23 cellular contexts compared by ENCODE assay signal in genomic region chr19:2003901-2004300, GRCh38. TPM values are rescaled to one million over a fixed set of nuclear protein-coding genes. Genes with fewer than 3 reads are reported as not detected.
A peak's percentile ranks its signal among the peaks of the same experiment; 100 is the strongest.
DNase-seq lines count a peak whose midpoint lies in the region; ATAC-seq and TF ChIP-seq lines count a peak whose summit lies in the region.
"Had no signal": no experiment of that assay in that cellular context is flagged by ENCODE, and none has a peak within 500 bp of the region (broad histone marks: within the 10 kb centered on the region; RNA-seq: fewer than 3 reads in every experiment).

No MANE protein-coding gene starts in this region.

- H3K4me1 ChIP-seq in HEK293 (ENCODE audit: control insufficient read depth, insufficient read depth, low read length) (no peaks in the 10 kb centered on the region), gastroesophageal sphincter (no peaks in the 10 kb centered on the region), osteoblast (ENCODE audit: insufficient read depth, low read length) (no peaks in the 10 kb centered on the region), upper lobe of right lung (no peaks in the 10 kb centered on the region)
- H3K4me1 ChIP-seq: Peyer's patch had no signal

- no peaks in the 10 kb centered on the region for H3K9me3 ChIP-seq in HEK293 (ENCODE audit: control insufficient read depth, insufficient read depth, low read depth, low read length)
- H3K9me3 ChIP-seq in gastroesophageal sphincter = no peaks in the 10 kb centered on the region
- no peaks in the 10 kb centered on the region for H3K9me3 ChIP-seq in osteoblast (ENCODE audit: low read depth, low read length)
- no peaks in the 10 kb centered on the region for H3K9me3 ChIP-seq in upper lobe of right lung
- H3K9me3 ChIP-seq: Peyer's patch had no signal

- H3K27me3 Mint-ChIP-seq in activated CD4-positive, alpha-beta T cell treated with anti-CD3 and anti-CD28 coated beads, Interleukin-2, amount 10 ng/mL, durations not matched to agents 7 days and 5 days = no peaks in the 10 kb centered on the region
- no peaks in the 10 kb centered on the region for H3K27me3 Mint-ChIP-seq in activated CD4-positive, alpha-beta T cell treated with anti-CD3 and anti-CD28 coated beads, Interleukin-2, amount 10 ng/mL, durations not matched to agents 24 days and 14 days
- H3K27me3 Mint-ChIP-seq in glutamatergic neuron (ENCODE audit: unreplicated experiment) = no peaks in the 10 kb centered on the region

- intact Hi-C loops in activated CD4-positive, alpha-beta T cell treated with anti-CD3 and anti-CD28 coated beads, Interleukin-2, amount 10 ng/mL, durations not matched to agents 24 days and 14 days (cut with micrococcal nuclease) = no loop called here
- intact Hi-C loops in upper lobe of right lung (cut with DNase I) = no loop called here

- TF ChIP-seq POLR2A in gastroesophageal sphincter (IDR thresholded peaks at IDR 0.05) = no peak

- no peak for TF ChIP-seq EP300 in gastroesophageal sphincter (IDR thresholded peaks at IDR 0.05)

- H3K4me2 ChIP-seq in osteoblast (ENCODE audit: insufficient read depth, low read length) = no peak overlapping the region
- H3K4me2 ChIP-seq: BLaER1 treated with 17β-estradiol and CSF1 and Interleukin-3, amounts not matched to agents 10 nM and 100 nM had no signal

- no peak for DNase-seq in activated CD4-positive, alpha-beta T cell treated with anti-CD3 and anti-CD28 coated beads, Interleukin-2, amount 10 ng/mL, durations not matched to agents 7 days and 5 days
- DNase-seq in activated CD4-positive, alpha-beta T cell treated with anti-CD3 and anti-CD28 coated beads, Interleukin-2, amount 10 ng/mL, durations not matched to agents 24 days and 14 days = no peak
- DNase-seq in osteoblast (ENCODE audit: insufficient read length, low spot score, missing footprints) = peak; percentile 22
- no peak for DNase-seq in upper lobe of right lung
- DNase-seq in glutamatergic neuron = no peak
- no peak for DNase-seq in NCI-H748 treated with DMSO at 0.1 percent for 48 hours (lab: John Stamatoyannopoulos, UW)
- DNase-seq: DMS53, EL, GM23248, IMR-90, MV-4-11, NCI-H1105 treated with DMSO at 0.1 percent for 48 hours, NCI-H2081, NCI-H2171, NCI-H345, NCI-H524, NCI-H82, Peyer's patch had no signal

- TF ChIP-seq CTCF in HEK293 (tag by site-specific recombination; IDR thresholded peaks at IDR 0.05) = no peak
- peak in 1 of 4 experiments; percentile 7 for TF ChIP-seq CTCF in gastroesophageal sphincter (IDR thresholded peaks at IDR 0.05)
- no peak for TF ChIP-seq CTCF in osteoblast (IDR thresholded peaks at IDR 0.05; ENCODE audit: extremely low read depth, low read depth, low read length)
- TF ChIP-seq CTCF in upper lobe of right lung (IDR thresholded peaks at IDR 0.05) = no peak
- no peak for TF ChIP-seq CTCF in glutamatergic neuron (IDR thresholded peaks at IDR 0.05; ENCODE audit: partially characterized antibody, unreplicated experiment)

- H2AFZ ChIP-seq in osteoblast (ENCODE audit: low read length) = no peak overlapping the region
- H2AFZ ChIP-seq: GM23248 had no signal

- CTCF ChIA-PET in activated CD4-positive, alpha-beta T cell treated with anti-CD3 and anti-CD28 coated beads, Interleukin-2, amount 10 ng/mL, durations not matched to agents 7 days and 5 days (lab: Charles Lee) = interaction anchor here (0.6 to 1.1 kb wide), 6 partner anchors 8 to 56 kb away, joined by 3 to 4 read pairs (median 3); no protein-coding TSS in a partner anchor
- CTCF ChIA-PET in HEK293 (lab: Yijun Ruan, JAX) = interaction anchor here (1.1 to 1.5 kb wide), 2 partner anchors 16 to 65 kb away, joined by 3 read pairs; no protein-coding TSS in a partner anchor

- H3K27ac Mint-ChIP-seq in activated CD4-positive, alpha-beta T cell treated with anti-CD3 and anti-CD28 coated beads, Interleukin-2, amount 10 ng/mL, durations not matched to agents 7 days and 5 days = peak overlapping the region; percentile 46
- H3K27ac Mint-ChIP-seq in activated CD4-positive, alpha-beta T cell treated with anti-CD3 and anti-CD28 coated beads, Interleukin-2, amount 10 ng/mL, durations not matched to agents 24 days and 14 days = no peak overlapping the region
- no peak overlapping the region for H3K27ac Mint-ChIP-seq in glutamatergic neuron (ENCODE audit: unreplicated experiment)

- ATAC-seq in gastroesophageal sphincter = no peak
- no peak for ATAC-seq in upper lobe of right lung
- ATAC-seq: SK-N-SH treated with all-trans-retinoic acid at 6 μM for 48 hours had no signal

- H3K27ac ChIP-seq in HEK293 (ENCODE audit: extremely low read depth, low read depth, low read length) (no peak overlapping the region), gastroesophageal sphincter (peak overlapping the region in 3 of 4 donors; percentile 19 to 70 (median 57)), osteoblast (ENCODE audit: low read depth, low read length) (no peak overlapping the region), upper lobe of right lung (no peak overlapping the region)
- H3K27ac ChIP-seq: 22Rv1; BLaER1 treated with 17β-estradiol and CSF1 and Interleukin-3, amounts not matched to agents 10 nM and 100 nM; GM23248; Peyer's patch had no signal

- H3K79me2 ChIP-seq in osteoblast (ENCODE audit: insufficient read depth, low read length) = peaks cover 31% of the 10 kb centered on the region

- H3K36me3 ChIP-seq in HEK293 (ENCODE audit: control insufficient read depth in 2 of 2, insufficient read depth in 1 of 2, low read length in 2 of 2) (peaks cover 19 to 26% of the 10 kb centered on the region in 2 experiments; a peak in 2 of 3 replicates), gastroesophageal sphincter (peaks cover 0 to 55% of the 10 kb centered on the region in 2 donors), osteoblast (ENCODE audit: insufficient read depth, low read length) (peaks cover 9% of the 10 kb centered on the region), upper lobe of right lung (peaks cover 23% of the 10 kb centered on the region)

- H3K4me3 Mint-ChIP-seq in activated CD4-positive, alpha-beta T cell treated with anti-CD3 and anti-CD28 coated beads, Interleukin-2, amount 10 ng/mL, durations not matched to agents 7 days and 5 days = no peak overlapping the region
- no peak overlapping the region for H3K4me3 Mint-ChIP-seq in activated CD4-positive, alpha-beta T cell treated with anti-CD3 and anti-CD28 coated beads, Interleukin-2, amount 10 ng/mL, durations not matched to agents 24 days and 14 days
- H3K4me3 Mint-ChIP-seq in glutamatergic neuron (ENCODE audit: unreplicated experiment) = no peak overlapping the region

- peaks cover 27% of the 10 kb centered on the region for H4K20me1 ChIP-seq in osteoblast (ENCODE audit: insufficient read depth, low read length)

- 44 to 84% methylated on average over 3 to 4 of the region's 4 CpGs for WGBS in gastroesophageal sphincter (ENCODE audit: low coverage in 1 of 2), 2 donors

- H3K4me3 ChIP-seq in HEK293 (ENCODE audit: low read depth, low read length) (no peak overlapping the region), gastroesophageal sphincter (no peak overlapping the region), osteoblast (ENCODE audit: insufficient read depth, low read length) (no peak overlapping the region), upper lobe of right lung (no peak overlapping the region)
- H3K4me3 ChIP-seq: BLaER1 treated with 17β-estradiol and CSF1 and Interleukin-3, amounts not matched to agents 10 nM and 100 nM; GM23248; Peyer's patch had no signal

- no peaks in the 10 kb centered on the region for H3K9me3 Mint-ChIP-seq in activated CD4-positive, alpha-beta T cell treated with anti-CD3 and anti-CD28 coated beads, Interleukin-2, amount 10 ng/mL, durations not matched to agents 7 days and 5 days
- no peaks in the 10 kb centered on the region for H3K9me3 Mint-ChIP-seq in activated CD4-positive, alpha-beta T cell treated with anti-CD3 and anti-CD28 coated beads, Interleukin-2, amount 10 ng/mL, durations not matched to agents 24 days and 14 days
- peaks cover 3% of the 10 kb centered on the region for H3K9me3 Mint-ChIP-seq in glutamatergic neuron (ENCODE audit: unreplicated experiment)

- H3K4me1 Mint-ChIP-seq in activated CD4-positive, alpha-beta T cell treated with anti-CD3 and anti-CD28 coated beads, Interleukin-2, amount 10 ng/mL, durations not matched to agents 7 days and 5 days = peaks cover 5% of the 10 kb centered on the region
- no peaks in the 10 kb centered on the region for H3K4me1 Mint-ChIP-seq in activated CD4-positive, alpha-beta T cell treated with anti-CD3 and anti-CD28 coated beads, Interleukin-2, amount 10 ng/mL, durations not matched to agents 24 days and 14 days
- H3K4me1 Mint-ChIP-seq in glutamatergic neuron (ENCODE audit: low read depth, unreplicated experiment) = no peaks in the 10 kb centered on the region

- POLR2A ChIA-PET in activated CD4-positive, alpha-beta T cell treated with anti-CD3 and anti-CD28 coated beads, Interleukin-2, amount 10 ng/mL, durations not matched to agents 7 days and 5 days (lab: Charles Lee) = interaction anchor here (0.7 kb wide), 1 partner anchor 128 kb away, joined by 3 read pairs; no protein-coding TSS in a partner anchor
- POLR2A ChIA-PET in HEK293 (lab: Yijun Ruan, JAX) = interaction anchor here (0.6 to 0.7 kb wide), 2 partner anchors 128 to 322 kb away, joined by 4 to 5 read pairs; no protein-coding TSS in a partner anchor

- H3K27me3 ChIP-seq in gastroesophageal sphincter (no peaks in the 10 kb centered on the region), osteoblast (ENCODE audit: insufficient read depth, low read length) (no peaks in the 10 kb centered on the region), upper lobe of right lung (no peaks in the 10 kb centered on the region)
- H3K27me3 ChIP-seq: BLaER1 treated with 17β-estradiol and CSF1 and Interleukin-3, amounts not matched to agents 10 nM and 100 nM; Peyer's patch had no signal

- H3K36me3 Mint-ChIP-seq in activated CD4-positive, alpha-beta T cell treated with anti-CD3 and anti-CD28 coated beads, Interleukin-2, amount 10 ng/mL, durations not matched to agents 7 days and 5 days (ENCODE audit: low read depth) = peaks cover 1% of the 10 kb centered on the region
- peaks cover 10% of the 10 kb centered on the region for H3K36me3 Mint-ChIP-seq in activated CD4-positive, alpha-beta T cell treated with anti-CD3 and anti-CD28 coated beads, Interleukin-2, amount 10 ng/mL, durations not matched to agents 24 days and 14 days (ENCODE audit: low read depth)
- no peaks in the 10 kb centered on the region for H3K36me3 Mint-ChIP-seq in glutamatergic neuron (ENCODE audit: unreplicated experiment)

RNA-seq across cellular contexts. Expression of gene BTBD2, which starts 11.6 kb away (rescaled TPM):
- 10 to 100 TPM; 61.3 to 66.3 TPM for total RNA-seq in activated CD4-positive, alpha-beta T cell treated with anti-CD3 and anti-CD28 coated beads, Interleukin-2, amount 10 ng/mL, durations not matched to agents 7 days and 5 days
- total RNA-seq in activated CD4-positive, alpha-beta T cell treated with anti-CD3 and anti-CD28 coated beads, Interleukin-2, amount 10 ng/mL, durations not matched to agents 24 days and 14 days = 25.8 and 30.2 TPM in 2 replicates
- total RNA-seq in gastroesophageal sphincter (100 to 1,000 TPM in 1 of 4 donors, 10 to 100 TPM in 3; 44.0 to 125 (median 59.9) TPM), osteoblast (57.5 and 57.8 TPM in 2 replicates), upper lobe of right lung (56.5 TPM), glutamatergic neuron (ENCODE audit: unreplicated experiment) (70.4 TPM)

RNA-seq across cellular contexts. Expression of gene MKNK2, which starts 47.1 kb away (rescaled TPM):
- 100 to 1,000 TPM; 198 to 228 TPM for total RNA-seq in activated CD4-positive, alpha-beta T cell treated with anti-CD3 and anti-CD28 coated beads, Interleukin-2, amount 10 ng/mL, durations not matched to agents 7 days and 5 days
- 159 and 169 TPM in 2 replicates for total RNA-seq in activated CD4-positive, alpha-beta T cell treated with anti-CD3 and anti-CD28 coated beads, Interleukin-2, amount 10 ng/mL, durations not matched to agents 24 days and 14 days
- 100 to 1,000 TPM in 3 of 4 donors, 10 to 100 TPM in 1; 98.4 to 195 (median 173) TPM for total RNA-seq in gastroesophageal sphincter
- total RNA-seq in osteoblast = 82.5 and 84.6 TPM in 2 replicates
- 314 TPM for total RNA-seq in upper lobe of right lung
- 149 TPM for total RNA-seq in glutamatergic neuron (ENCODE audit: unreplicated experiment)

Comparison
In these comparisons a context has a peak if more than half of its experiments do, and no peak if none do; other contexts are left out.
1. H3K27ac ChIP-seq: peak in gastroesophageal sphincter (3 of 4); none in HEK293 (single experiment), osteoblast (single experiment) and upper lobe of right lung (single experiment).